Comparison of ENCODE assay signal across 20 cellular contexts in the genomic region with DNA sequence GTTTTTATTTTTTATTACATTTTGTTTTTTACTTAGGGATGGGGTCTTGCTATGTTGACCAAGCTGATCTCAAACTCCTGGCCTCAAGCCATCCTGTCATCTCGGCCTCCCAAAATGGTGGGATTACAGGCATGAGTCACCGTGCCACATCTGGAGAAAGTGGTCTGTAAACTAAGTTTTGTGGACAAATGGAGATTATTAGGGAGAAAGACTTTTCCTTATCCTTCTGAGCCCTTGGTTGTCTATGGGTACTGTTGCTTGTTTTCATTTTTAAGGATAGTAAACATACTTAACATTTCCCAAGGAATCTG. TPM values are rescaled to one million over a fixed set of nuclear protein-coding genes. Genes with fewer than 3 reads are reported as not detected.
DNase-seq lines count a peak whose midpoint lies in the region; ATAC-seq, FAIRE-seq and TF ChIP-seq lines count a peak whose summit lies in the region.
"Had no signal": no experiment of that assay in that cellular context is flagged by ENCODE, and none has a peak within 500 bp of the region (broad histone marks: within the 10 kb centered on the region; RNA-seq: fewer than 3 reads in every experiment).

No MANE protein-coding gene starts in this region.

- peak overlapping the region in 4 of 7 donors; percentile 22 to 78 (median 54) for H3K27ac Mint-ChIP-seq in CD14-positive monocyte
- H3K27ac Mint-ChIP-seq in activated naive CD8-positive, alpha-beta T cell treated with anti-CD3 and anti-CD28 coated beads, Interleukin-2, amount 50 U/mL, for 24 hours = peak overlapping the region; percentile 31
- peak overlapping the region; percentile 27 to 58 for H3K27ac Mint-ChIP-seq in natural killer cell
- H3K27ac Mint-ChIP-seq in activated CD8-positive, alpha-beta memory T cell treated with anti-CD3 and anti-CD28 coated beads, Interleukin-2, amount 10 ng/mL, durations not matched to agents 7 days and 5 days = no peak overlapping the region

- TF ChIP-seq CTCF in CD14-positive monocyte (IDR thresholded peaks at IDR 0.05) (no peak), natural killer cell (IDR thresholded peaks at IDR 0.05) (no peak)

- peaks cover 5 to 9% of the 10 kb centered on the region in 2 donors for H3K36me3 Mint-ChIP-seq in CD14-positive monocyte
- peaks cover 27% of the 10 kb centered on the region for H3K36me3 Mint-ChIP-seq in activated naive CD8-positive, alpha-beta T cell treated with anti-CD3 and anti-CD28 coated beads, Interleukin-2, amount 50 U/mL, for 24 hours (ENCODE audit: low read depth)
- H3K36me3 Mint-ChIP-seq in natural killer cell = no peaks in the 10 kb centered on the region
- H3K36me3 Mint-ChIP-seq in activated CD8-positive, alpha-beta memory T cell treated with anti-CD3 and anti-CD28 coated beads, Interleukin-2, amount 10 ng/mL, durations not matched to agents 7 days and 5 days = peaks cover 28% of the 10 kb centered on the region

- CTCF ChIA-PET in activated CD8-positive, alpha-beta memory T cell treated with anti-CD3 and anti-CD28 coated beads, Interleukin-2, amount 10 ng/mL, durations not matched to agents 7 days and 5 days (lab: Charles Lee) = no interaction called here

- FAIRE-seq in GM18507 (lab: Jason Lieb, UNC) = peak; percentile 42
- FAIRE-seq: TTC549 had no signal

- DNase-seq in CD14-positive monocyte (ENCODE audit: low spot score) (no peak), GM18507 (ENCODE audit: extremely low spot score, insufficient read length, low read depth) (no peak), natural killer cell (no peak), COLO668 (lab: John Stamatoyannopoulos, UW; ENCODE audit: unreplicated experiment) (no peak), NCI-H2196 treated with DMSO at 0.1 percent for 48 hours (lab: John Stamatoyannopoulos, UW; ENCODE audit: unreplicated experiment) (no peak)
- DNase-seq in activated naive CD8-positive, alpha-beta T cell treated with anti-CD3 and anti-CD28 coated beads, Interleukin-2, amount 50 U/mL, for 24 hours = no peak
- DNase-seq in activated CD8-positive, alpha-beta memory T cell treated with anti-CD3 and anti-CD28 coated beads, Interleukin-2, amount 10 ng/mL, durations not matched to agents 7 days and 5 days = no peak
- DNase-seq: activated CD4-positive, alpha-beta T cell treated with anti-CD3 and anti-CD28 coated beads for 4 hours; activated effector memory CD4-positive, alpha-beta T cell treated with Interleukin-2 at 50 U/mL for 16 hours; amniotic stem cell; foreskin keratinocyte; NCI-H1436 treated with DMSO at 0.1 percent for 48 hours; NCI-H2171; NCI-H748 treated with DMSO at 0.1 percent for 48 hours; Right ventricle myocardium superior; stimulated activated CD4-positive, alpha-beta T cell treated with anti-CD3 and anti-CD28 coated beads, Interleukin-1b, Interleukin-23, amount 100 ng/mL, for 48 hours; stimulated activated naive CD4-positive, alpha-beta T cell treated with Interleukin-2 at 50 U/mL for 16 hours; SW 1271; tibial artery had no signal

- peaks cover 0 to 1% (median 0%) of the 10 kb centered on the region in 3 donors for H3K27me3 Mint-ChIP-seq in CD14-positive monocyte (ENCODE audit: low read depth in 3 of 3)
- no peaks in the 10 kb centered on the region for H3K27me3 Mint-ChIP-seq in activated naive CD8-positive, alpha-beta T cell treated with anti-CD3 and anti-CD28 coated beads, Interleukin-2, amount 50 U/mL, for 24 hours
- H3K27me3 Mint-ChIP-seq in natural killer cell (ENCODE audit: low read depth in 2 of 2) = no peaks in the 10 kb centered on the region
- no peaks in the 10 kb centered on the region for H3K27me3 Mint-ChIP-seq in activated CD8-positive, alpha-beta memory T cell treated with anti-CD3 and anti-CD28 coated beads, Interleukin-2, amount 10 ng/mL, durations not matched to agents 7 days and 5 days

- intact Hi-C loops in CD14-positive monocyte (cut with micrococcal nuclease) = no loop called here
- intact Hi-C loops in natural killer cell (cut with micrococcal nuclease) = no loop called here

- H3K9me3 Mint-ChIP-seq in CD14-positive monocyte (peaks cover 0 to 2% (median 0%) of the 10 kb centered on the region in 7 donors), natural killer cell (no peaks in the 10 kb centered on the region)
- no peaks in the 10 kb centered on the region for H3K9me3 Mint-ChIP-seq in activated naive CD8-positive, alpha-beta T cell treated with anti-CD3 and anti-CD28 coated beads, Interleukin-2, amount 50 U/mL, for 24 hours
- H3K9me3 Mint-ChIP-seq in activated CD8-positive, alpha-beta memory T cell treated with anti-CD3 and anti-CD28 coated beads, Interleukin-2, amount 10 ng/mL, durations not matched to agents 7 days and 5 days (ENCODE audit: low read depth) = no peaks in the 10 kb centered on the region

- ATAC-seq in activated naive CD8-positive, alpha-beta T cell treated with anti-CD3 and anti-CD28 coated beads, Interleukin-2, amount 50 U/mL, for 24 hours = no peak
- ATAC-seq in natural killer cell = no peak
- no peak for ATAC-seq in activated CD8-positive, alpha-beta memory T cell treated with anti-CD3 and anti-CD28 coated beads, Interleukin-2, amount 10 ng/mL, durations not matched to agents 7 days and 5 days
- ATAC-seq: foreskin keratinocyte had no signal

- H3K4me1 Mint-ChIP-seq in CD14-positive monocyte (peaks cover 49% of the 10 kb centered on the region), natural killer cell (peaks cover 54 to 74% of the 10 kb centered on the region in 2 donors)
- H3K4me1 Mint-ChIP-seq in activated naive CD8-positive, alpha-beta T cell treated with anti-CD3 and anti-CD28 coated beads, Interleukin-2, amount 50 U/mL, for 24 hours = peaks cover 87% of the 10 kb centered on the region
- H3K4me1 Mint-ChIP-seq in activated CD8-positive, alpha-beta memory T cell treated with anti-CD3 and anti-CD28 coated beads, Interleukin-2, amount 10 ng/mL, durations not matched to agents 7 days and 5 days = peaks cover 59% of the 10 kb centered on the region

- no peak overlapping the region for H3K4me3 Mint-ChIP-seq in CD14-positive monocyte
- H3K4me3 Mint-ChIP-seq in activated naive CD8-positive, alpha-beta T cell treated with anti-CD3 and anti-CD28 coated beads, Interleukin-2, amount 50 U/mL, for 24 hours = no peak overlapping the region
- H3K4me3 Mint-ChIP-seq in natural killer cell = no peak overlapping the region
- no peak overlapping the region for H3K4me3 Mint-ChIP-seq in activated CD8-positive, alpha-beta memory T cell treated with anti-CD3 and anti-CD28 coated beads, Interleukin-2, amount 10 ng/mL, durations not matched to agents 7 days and 5 days

RNA-seq across cellular contexts. Expression of a gene that starts 37.8 kb away (rescaled TPM):
- 10 to 100 TPM in 1 of 2 donors, 1 to 10 TPM in 1; 8.7 to 20.9 TPM for polyA plus RNA-seq in CD14-positive monocyte
- 100 to 1,000 TPM; 177 to 203 (median 192) TPM for total RNA-seq in natural killer cell
- 100 to 1,000 TPM; 199 to 211 TPM for total RNA-seq in activated CD8-positive, alpha-beta memory T cell treated with anti-CD3 and anti-CD28 coated beads, Interleukin-2, amount 10 ng/mL, durations not matched to agents 7 days and 5 days
